ENCODE assay signal across 7 cellular contexts in the genomic region with DNA sequence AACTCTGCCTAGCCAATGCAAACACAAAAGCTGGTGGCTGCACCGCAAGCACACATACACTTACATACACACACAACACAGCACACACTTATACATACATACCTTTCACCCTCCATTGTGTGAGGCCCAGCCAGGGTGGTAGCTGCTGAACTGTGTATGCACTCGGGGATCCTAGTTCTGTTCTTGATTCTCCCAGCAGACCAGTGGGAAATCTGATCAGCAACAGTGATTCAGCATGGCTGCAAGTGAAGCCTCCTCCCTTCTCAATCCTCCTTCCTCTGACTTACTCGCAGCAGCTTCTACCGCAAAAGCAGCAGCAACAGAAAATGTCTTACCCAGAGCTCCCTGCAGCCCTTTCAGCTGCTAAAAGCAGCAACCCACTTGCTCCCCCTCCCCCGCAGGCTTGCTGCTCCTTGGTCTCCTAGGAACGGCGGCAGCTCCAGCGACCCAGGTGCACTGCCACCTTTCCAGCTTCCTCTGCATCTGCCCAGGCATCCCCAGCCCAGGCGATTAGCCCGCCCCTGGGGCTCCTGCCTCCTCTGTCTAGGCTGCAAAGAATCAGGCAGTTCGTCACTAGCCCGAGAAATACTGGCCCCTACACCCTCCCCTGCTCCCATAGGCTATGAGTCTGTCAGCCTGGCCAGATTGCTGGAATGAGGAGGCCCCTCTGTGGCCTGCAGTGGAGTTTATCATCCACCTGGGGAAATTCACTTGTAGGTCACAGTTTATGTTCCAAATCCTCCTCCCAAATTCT. TPM values are rescaled to one million over a fixed set of nuclear protein-coding genes. Genes with fewer than 3 reads are reported as not detected.
A peak's percentile ranks its signal among the peaks of the same experiment; 100 is the strongest.
DNase-seq lines count a peak whose midpoint lies in the region; ATAC-seq, FAIRE-seq and TF ChIP-seq lines count a peak whose summit lies in the region.

A gene with protein sequence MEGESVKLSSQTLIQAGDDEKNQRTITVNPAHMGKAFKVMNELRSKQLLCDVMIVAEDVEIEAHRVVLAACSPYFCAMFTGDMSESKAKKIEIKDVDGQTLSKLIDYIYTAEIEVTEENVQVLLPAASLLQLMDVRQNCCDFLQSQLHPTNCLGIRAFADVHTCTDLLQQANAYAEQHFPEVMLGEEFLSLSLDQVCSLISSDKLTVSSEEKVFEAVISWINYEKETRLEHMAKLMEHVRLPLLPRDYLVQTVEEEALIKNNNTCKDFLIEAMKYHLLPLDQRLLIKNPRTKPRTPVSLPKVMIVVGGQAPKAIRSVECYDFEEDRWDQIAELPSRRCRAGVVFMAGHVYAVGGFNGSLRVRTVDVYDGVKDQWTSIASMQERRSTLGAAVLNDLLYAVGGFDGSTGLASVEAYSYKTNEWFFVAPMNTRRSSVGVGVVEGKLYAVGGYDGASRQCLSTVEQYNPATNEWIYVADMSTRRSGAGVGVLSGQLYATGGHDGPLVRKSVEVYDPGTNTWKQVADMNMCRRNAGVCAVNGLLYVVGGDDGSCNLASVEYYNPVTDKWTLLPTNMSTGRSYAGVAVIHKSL (minus strand): TSS at position 559 of the 754 bp plus-strand sequence. CDS start 443 bp downstream, at position 116.

- ATAC-seq in HG02571 (IDR thresholded peaks at IDR 0.05; ENCODE audit: unreplicated experiment) (peak; percentile 41), foreskin keratinocyte (peak; percentile 81)
- peak; percentile 49 for ATAC-seq in naive thymus-derived CD4-positive, alpha-beta T cell

- TF ChIP-seq POLR2A in GM12892 (IDR thresholded peaks at IDR 0.05; ENCODE audit: low read depth, low read length), result no peak
- TF ChIP-seq POLR2A in uterus (IDR thresholded peaks at IDR 0.05), result no peak

- peaks cover 5% of the 10 kb centered on the region for H3K9me3 Mint-ChIP-seq in activated T-helper 1 cell treated with anti-CD3 and anti-CD28 coated beads, Interleukin-12 subunit alpha, Interleukin-12 subunit beta, Interleukin-2, Interleukin-4 antibody, amounts not matched to agents 30 ng/mL and 10 ng/mL and 1 ng/mL, durations not matched to agents 14 hours and 24 hours and 36 hours
- H3K9me3 Mint-ChIP-seq in naive thymus-derived CD4-positive, alpha-beta T cell, result peaks cover 0 to 10% (median 3%) of the 10 kb centered on the region in 11 donors

- intact Hi-C loops in activated T-helper 1 cell treated with anti-CD3 and anti-CD28 coated beads, Interleukin-12 subunit alpha, Interleukin-12 subunit beta, Interleukin-2, Interleukin-4 antibody, amounts not matched to agents 30 ng/mL and 10 ng/mL and 1 ng/mL, durations not matched to agents 14 hours and 24 hours and 36 hours (cut with micrococcal nuclease), result no loop called here
- intact Hi-C loops in naive thymus-derived CD4-positive, alpha-beta T cell (cut with micrococcal nuclease), result loop anchor here (1.0 to 2.0 kb wide), 5 partner anchors 15 to 69 kb away; a partner anchor contains a TSS
- intact Hi-C loops in uterus (cut with DNase I; ENCODE audit: low total_unique reads), result no loop called here

- TF ChIP-seq CTCF in foreskin keratinocyte (conservative IDR thresholded peaks at IDR 0.05) (peak; percentile 63), uterus (IDR thresholded peaks at IDR 0.05) (peak in 1 of 4 experiments; percentile 32)

- H3K4me1 Mint-ChIP-seq in activated T-helper 1 cell treated with anti-CD3 and anti-CD28 coated beads, Interleukin-12 subunit alpha, Interleukin-12 subunit beta, Interleukin-2, Interleukin-4 antibody, amounts not matched to agents 30 ng/mL and 10 ng/mL and 1 ng/mL, durations not matched to agents 14 hours and 24 hours and 36 hours (ENCODE audit: low read depth), result no peaks in the 10 kb centered on the region
- H3K4me1 Mint-ChIP-seq in naive thymus-derived CD4-positive, alpha-beta T cell, result peaks cover 0 to 42% (median 15%) of the 10 kb centered on the region in 7 donors

- POLR2A ChIA-PET in naive thymus-derived CD4-positive, alpha-beta T cell (lab: Charles Lee), result interaction anchor here (0.7 to 13.4 kb wide), 12 partner anchors 9 to 77 kb away, joined by 4 to 197 read pairs (median 10); a partner anchor contains a TSS

- no peak within 1 kb of the TSS for H3K27ac Mint-ChIP-seq in activated T-helper 1 cell treated with anti-CD3 and anti-CD28 coated beads, Interleukin-12 subunit alpha, Interleukin-12 subunit beta, Interleukin-2, Interleukin-4 antibody, amounts not matched to agents 30 ng/mL and 10 ng/mL and 1 ng/mL, durations not matched to agents 14 hours and 24 hours and 36 hours
- no peak within 1 kb of the TSS for H3K27ac Mint-ChIP-seq in naive thymus-derived CD4-positive, alpha-beta T cell

- CTCF ChIA-PET in naive thymus-derived CD4-positive, alpha-beta T cell (lab: Charles Lee), result interaction anchor here (0.7 to 11.1 kb wide), 9 partner anchors 11 to 106 kb away, joined by 3 to 156 read pairs (median 6); no protein-coding TSS in a partner anchor

- H3K27ac ChIP-seq in foreskin keratinocyte (peak within 1 kb of the TSS; percentile 34), uterus (peak within 1 kb of the TSS; percentile 59 to 70)
- peak within 1 kb of the TSS; percentile 63 for H3K27ac ChIP-seq in naive thymus-derived CD4-positive, alpha-beta T cell (ENCODE audit: low read depth, low read length)

- no peak within 1 kb of the TSS for H3K4me3 Mint-ChIP-seq in activated T-helper 1 cell treated with anti-CD3 and anti-CD28 coated beads, Interleukin-12 subunit alpha, Interleukin-12 subunit beta, Interleukin-2, Interleukin-4 antibody, amounts not matched to agents 30 ng/mL and 10 ng/mL and 1 ng/mL, durations not matched to agents 14 hours and 24 hours and 36 hours
- no peak within 1 kb of the TSS for H3K4me3 Mint-ChIP-seq in naive thymus-derived CD4-positive, alpha-beta T cell

- H3K36me3 ChIP-seq in naive thymus-derived CD4-positive, alpha-beta T cell (ENCODE audit: control insufficient read depth in 2 of 3, insufficient read depth in 3 of 3, low read length in 3 of 3), result no peaks in the 10 kb centered on the region
- no peaks in the 10 kb centered on the region for H3K36me3 ChIP-seq in uterus

- FAIRE-seq in GM12892 (lab: Jason Lieb, UNC), result peak; percentile 79

- no peaks in the 10 kb centered on the region for H3K36me3 Mint-ChIP-seq in activated T-helper 1 cell treated with anti-CD3 and anti-CD28 coated beads, Interleukin-12 subunit alpha, Interleukin-12 subunit beta, Interleukin-2, Interleukin-4 antibody, amounts not matched to agents 30 ng/mL and 10 ng/mL and 1 ng/mL, durations not matched to agents 14 hours and 24 hours and 36 hours (ENCODE audit: low read depth)
- peaks cover 0 to 21% (median 4%) of the 10 kb centered on the region in 5 donors for H3K36me3 Mint-ChIP-seq in naive thymus-derived CD4-positive, alpha-beta T cell

- H3K4me1 ChIP-seq in foreskin keratinocyte, result peaks cover 14% of the 10 kb centered on the region
- H3K4me1 ChIP-seq in naive thymus-derived CD4-positive, alpha-beta T cell (ENCODE audit: control insufficient read depth in 2 of 2, insufficient read depth in 2 of 2, low read length in 2 of 2), result peaks cover 9 to 58% of the 10 kb centered on the region in 2 donors
- peaks cover 0 to 6% of the 10 kb centered on the region in 2 donors for H3K4me1 ChIP-seq in uterus

- peak; percentile 13 for DNase-seq in GM12892 (ENCODE audit: insufficient read length)
- DNase-seq in NCI-H345 (lab: John Stamatoyannopoulos, UW), result peak; percentile 69
- peak; percentile 13 for DNase-seq in activated T-helper 1 cell treated with anti-CD3 and anti-CD28 coated beads, Interleukin-12 subunit alpha, Interleukin-12 subunit beta, Interleukin-2, Interleukin-4 antibody, amounts not matched to agents 30 ng/mL and 10 ng/mL and 1 ng/mL, durations not matched to agents 14 hours and 24 hours and 36 hours (ENCODE audit: low spot score)
- DNase-seq in foreskin keratinocyte, result peak; percentile 34 to 68
- peak in 8 of 9 donors; percentile 32 to 57 (median 44) for DNase-seq in naive thymus-derived CD4-positive, alpha-beta T cell
- DNase-seq in uterus, result peak; percentile 16 to 22

- peaks cover 11% of the 10 kb centered on the region for H3K27me3 Mint-ChIP-seq in activated T-helper 1 cell treated with anti-CD3 and anti-CD28 coated beads, Interleukin-12 subunit alpha, Interleukin-12 subunit beta, Interleukin-2, Interleukin-4 antibody, amounts not matched to agents 30 ng/mL and 10 ng/mL and 1 ng/mL, durations not matched to agents 14 hours and 24 hours and 36 hours (ENCODE audit: insufficient read depth)
- no peaks in the 10 kb centered on the region for H3K27me3 Mint-ChIP-seq in naive thymus-derived CD4-positive, alpha-beta T cell

- no peaks in the 10 kb centered on the region for H3K9me3 ChIP-seq in naive thymus-derived CD4-positive, alpha-beta T cell (ENCODE audit: control insufficient read depth in 2 of 3, low read length in 3 of 3)
- H3K9me3 ChIP-seq in uterus, result no peaks in the 10 kb centered on the region

- H3K4me3 ChIP-seq in naive thymus-derived CD4-positive, alpha-beta T cell (ENCODE audit: low read length), result peak within 1 kb of the TSS; percentile 86
- H3K4me3 ChIP-seq in uterus, result peak within 1 kb of the TSS; percentile 33 to 40

- H3K27me3 ChIP-seq in foreskin keratinocyte (no peaks in the 10 kb centered on the region), uterus (no peaks in the 10 kb centered on the region)
- H3K27me3 ChIP-seq in naive thymus-derived CD4-positive, alpha-beta T cell (ENCODE audit: control insufficient read depth in 2 of 2, insufficient read depth in 2 of 2, low read length in 2 of 2), result no peaks in the 10 kb centered on the region

RNA-seq across cellular contexts. Expression of the gene that starts here (rescaled TPM):
- 5.7 TPM for polyA plus RNA-seq in GM12892 (2012; ENCODE audit: missing spikeins)
- 1.2 and 2.2 TPM in 2 replicates for total RNA-seq in activated T-helper 1 cell treated with anti-CD3 and anti-CD28 coated beads, Interleukin-12 subunit alpha, Interleukin-12 subunit beta, Interleukin-2, Interleukin-4 antibody, amounts not matched to agents 30 ng/mL and 10 ng/mL and 1 ng/mL, durations not matched to agents 14 hours and 24 hours and 36 hours
- total RNA-seq in foreskin keratinocyte, result 1.7 and 2.0 TPM in 2 replicates
- 0.40 and 0.48 TPM in 2 replicates for polyA plus RNA-seq in foreskin keratinocyte
- total RNA-seq in naive thymus-derived CD4-positive, alpha-beta T cell, result 10 to 100 TPM; 10.4 to 47.3 (median 26.6) TPM
- polyA plus RNA-seq in naive thymus-derived CD4-positive, alpha-beta T cell, result 1 to 10 TPM; 4.6 to 6.3 TPM
- 10 to 100 TPM in 2 of 4 donors, 1 to 10 TPM in 2; 3.1 to 21.8 (median 8.9) TPM for total RNA-seq in uterus

Comparison
In these comparisons a context has a peak if more than half of its experiments do, and no peak if none do; other contexts are left out.
1. Peak in every context shown above with its lines: DNase-seq, ATAC-seq, H3K4me3 ChIP-seq and H3K27ac ChIP-seq.
2. DNase-seq: peak in every context shown above with its lines; median percentile 69 in NCI-H345; 51 in foreskin keratinocyte; 44 in naive thymus-derived CD4-positive, alpha-beta T cell; 19 in uterus; 13 in GM12892; 13 in activated T-helper 1 cell treated with anti-CD3 and anti-CD28 coated beads, Interleukin-12 subunit alpha, Interleukin-12 subunit beta, Interleukin-2, Interleukin-4 antibody, amounts not matched to agents 30 ng/mL and 10 ng/mL and 1 ng/mL, durations not matched to agents 14 hours and 24 hours and 36 hours.
3. intact Hi-C loops: an anchor here in naive thymus-derived CD4-positive, alpha-beta T cell (1.0 to 2.0 kb wide); none called in activated T-helper 1 cell treated with anti-CD3 and anti-CD28 coated beads, Interleukin-12 subunit alpha, Interleukin-12 subunit beta, Interleukin-2, Interleukin-4 antibody, amounts not matched to agents 30 ng/mL and 10 ng/mL and 1 ng/mL, durations not matched to agents 14 hours and 24 hours and 36 hours and uterus.